Comparison of ENCODE assay signal across 9 cellular contexts in genomic region chr2:223614534-223614933, GRCh38. TPM values are rescaled to one million over a fixed set of nuclear protein-coding genes. Genes with fewer than 3 reads are reported as not detected.
"Had no signal": no experiment of that assay in that cellular context is flagged by ENCODE, and none has a peak within 500 bp of the region (broad histone marks: within the 10 kb centered on the region; RNA-seq: fewer than 3 reads in every experiment).

No MANE protein-coding gene starts in this region.

- H3K36me3 ChIP-seq: HAP-1 had no signal

- H3K36me3 Mint-ChIP-seq: IgD-negative memory B cell had no signal

- H2AFZ ChIP-seq: GM23248 had no signal

- H3K9me3 Mint-ChIP-seq: HFFc6, IgD-negative memory B cell had no signal

- H3K27ac Mint-ChIP-seq: IgD-negative memory B cell had no signal

- H3K4me3 ChIP-seq: GM23248, HAP-1 had no signal

- DNase-seq: GM23248, GOT3, H7, HFFc6, KBM-7 had no signal

- H3K9ac ChIP-seq: GM23248 had no signal

- ATAC-seq: HCT116 had no signal

- H3K27ac ChIP-seq: GM23248 had no signal

- H3K4me3 Mint-ChIP-seq: IgD-negative memory B cell had no signal

RNA-seq across cellular contexts. Expression of gene SCG2, which starts 12.4 kb away (rescaled TPM):
- total RNA-seq: HT-29 had no signal
- polyA plus RNA-seq: IgD-negative memory B cell had no signal
